In the genomic region with DNA sequence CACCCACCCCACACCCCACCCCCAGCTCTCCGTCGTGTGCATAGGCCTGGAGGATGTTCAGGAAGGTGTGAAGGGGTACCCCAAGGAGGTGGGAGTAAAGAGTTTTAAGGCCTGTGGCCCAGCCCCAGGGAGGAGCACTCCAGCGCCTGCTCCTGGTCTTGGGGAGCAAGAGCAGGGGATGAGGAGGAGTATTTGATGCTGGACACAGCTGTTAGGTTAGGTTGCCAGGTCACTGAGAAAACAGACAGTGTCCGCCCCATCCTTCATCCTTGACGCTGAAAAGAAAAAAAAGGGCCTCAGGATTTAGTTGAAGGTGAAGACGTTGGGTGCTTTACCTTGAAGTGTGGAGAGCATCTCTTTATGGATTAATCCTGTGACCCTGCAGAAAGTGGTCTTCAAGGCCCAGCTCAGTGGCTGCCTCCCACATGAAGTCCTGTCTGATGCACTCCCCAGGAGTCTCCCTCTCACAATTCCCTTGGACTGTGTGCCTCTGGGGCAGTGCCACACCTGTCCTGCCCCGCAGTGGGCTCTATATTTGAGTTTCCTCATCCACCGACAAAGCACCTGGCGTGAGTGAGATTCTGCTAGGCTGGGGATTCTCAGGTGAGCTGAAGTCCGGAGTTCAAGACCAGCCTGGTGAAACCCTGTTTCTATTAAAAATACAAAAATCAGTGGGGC, we compare ENCODE assay signal across 10 cellular contexts.
DNase-seq lines count a peak whose midpoint lies in the region; ATAC-seq and TF ChIP-seq lines count a peak whose summit lies in the region.
"Had no signal": no experiment of that assay in that cellular context is flagged by ENCODE, and none has a peak within 500 bp of the region (broad histone marks: within the 10 kb centered on the region; RNA-seq: fewer than 3 reads in every experiment).

No MANE protein-coding gene starts in this region.

- BruUV-seq in MCF 10A (replicated peaks; lab: Mats Ljungman, UMichigan) = no TSS peak

- H4K20me1 ChIP-seq in KMS-11 (ENCODE audit: insufficient read depth) = no peaks in the 10 kb centered on the region

- no peaks in the 10 kb centered on the region for H3K36me3 ChIP-seq in CD4-positive, CD25-positive, alpha-beta regulatory T cell (ENCODE audit: control insufficient read depth, insufficient read depth, low read length)
- H3K36me3 ChIP-seq in KMS-11 (ENCODE audit: insufficient read depth) (no peaks in the 10 kb centered on the region), colonic mucosa (no peaks in the 10 kb centered on the region)
- H3K36me3 ChIP-seq: transverse colon had no signal

- H3K4me2 ChIP-seq in KMS-11 = peak overlapping the region; percentile 45; the same call in 1 of the 2 replicates

- H3K4me1 ChIP-seq in CD4-positive, CD25-positive, alpha-beta regulatory T cell (ENCODE audit: control insufficient read depth, insufficient read depth, low read length, poor library complexity, severe bottlenecking) = peaks cover 20% of the 10 kb centered on the region
- H3K4me1 ChIP-seq in KMS-11 (ENCODE audit: low read depth, poor library complexity, severe bottlenecking) = peaks cover 42% of the 10 kb centered on the region
- peaks cover 14% of the 10 kb centered on the region for H3K4me1 ChIP-seq in colonic mucosa

- H3K27ac ChIP-seq in CD4-positive, CD25-positive, alpha-beta regulatory T cell (ENCODE audit: insufficient read depth, low read length, poor library complexity, severe bottlenecking) = peak overlapping the region; percentile 71
- H3K27ac ChIP-seq in KMS-11 = peak overlapping the region; percentile 47; the same call in 1 of the 2 replicates
- H3K27ac ChIP-seq in colonic mucosa = no peak overlapping the region

- POLR2A ChIA-PET in MCF 10A (lab: Yijun Ruan, JAX) = interaction anchor here (0.6 to 1.5 kb wide), 8 partner anchors 10 to 346 kb away, joined by 3 to 7 read pairs (median 4); no protein-coding TSS in a partner anchor

- ATAC-seq in CD4-positive, CD25-positive, alpha-beta regulatory T cell (ENCODE audit: low read depth in 2 of 2) = no peak
- ATAC-seq in GM21528 (IDR thresholded peaks at IDR 0.05; ENCODE audit: low FRiP score, unreplicated experiment) = peak; percentile 7

- peaks cover 11% of the 10 kb centered on the region for H3K27me3 Mint-ChIP-seq in CD4-positive, CD25-positive, alpha-beta regulatory T cell
- H3K27me3 Mint-ChIP-seq in osteocyte (ENCODE audit: unreplicated experiment) (peaks cover 12% of the 10 kb centered on the region), MCF 10A (ENCODE audit: insufficient read depth, unreplicated experiment) (peaks cover 14% of the 10 kb centered on the region)

- peaks cover 6 to 41% (median 22%) of the 10 kb centered on the region in 4 donors for H3K4me1 Mint-ChIP-seq in CD4-positive, CD25-positive, alpha-beta regulatory T cell
- peaks cover 4% of the 10 kb centered on the region for H3K4me1 Mint-ChIP-seq in osteocyte (ENCODE audit: unreplicated experiment)
- no peaks in the 10 kb centered on the region for H3K4me1 Mint-ChIP-seq in MCF 10A (ENCODE audit: insufficient read depth, unreplicated experiment)

- H3K27ac Mint-ChIP-seq in CD4-positive, CD25-positive, alpha-beta regulatory T cell = peak overlapping the region; percentile 71 to 92 (median 91)
- H3K27ac Mint-ChIP-seq in osteocyte (ENCODE audit: unreplicated experiment) (no peak overlapping the region), MCF 10A (ENCODE audit: low read depth, unreplicated experiment) (no peak overlapping the region)

- no peaks in the 10 kb centered on the region for H3K36me3 Mint-ChIP-seq in CD4-positive, CD25-positive, alpha-beta regulatory T cell
- H3K36me3 Mint-ChIP-seq in osteocyte (ENCODE audit: unreplicated experiment) = no peaks in the 10 kb centered on the region
- H3K36me3 Mint-ChIP-seq in MCF 10A (ENCODE audit: insufficient read depth, unreplicated experiment) = peaks cover 6% of the 10 kb centered on the region

- H3K4me3 Mint-ChIP-seq in CD4-positive, CD25-positive, alpha-beta regulatory T cell = peak overlapping the region; percentile 9 to 84 (median 55)
- no peak overlapping the region for H3K4me3 Mint-ChIP-seq in osteocyte (ENCODE audit: unreplicated experiment)
- H3K4me3 Mint-ChIP-seq in MCF 10A (ENCODE audit: unreplicated experiment) = no peak overlapping the region

- CTCF ChIA-PET in MCF 10A (lab: Yijun Ruan, JAX) = interaction anchor here (0.6 to 1.1 kb wide), 3 partner anchors 10 to 1799 kb away, joined by 3 read pairs; no protein-coding TSS in a partner anchor

- H3K79me2 ChIP-seq in KMS-11 (ENCODE audit: insufficient read depth, low read depth) = no peaks in the 10 kb centered on the region

- no peak overlapping the region for H3K9ac ChIP-seq in KMS-11
- H3K9ac ChIP-seq in colonic mucosa (ENCODE audit: low read depth in 2 of 2, low read length in 2 of 2) = no peak overlapping the region

- no peaks in the 10 kb centered on the region for H3K27me3 ChIP-seq in CD4-positive, CD25-positive, alpha-beta regulatory T cell (ENCODE audit: control insufficient read depth, insufficient read depth, low read length)
- H3K27me3 ChIP-seq in KMS-11 (ENCODE audit: insufficient read depth, low read depth) = no peaks in the 10 kb centered on the region
- H3K27me3 ChIP-seq in colonic mucosa = no peaks in the 10 kb centered on the region
- H3K27me3 ChIP-seq: transverse colon had no signal

- no peak overlapping the region for H3K4me3 ChIP-seq in CD4-positive, CD25-positive, alpha-beta regulatory T cell (ENCODE audit: low read depth, low read length)
- H3K4me3 ChIP-seq in KMS-11 (IDR thresholded peaks at IDR 0.05; ENCODE audit: insufficient read depth, low read depth, low read length) (no peak overlapping the region), colonic mucosa (no peak overlapping the region)
- H3K4me3 ChIP-seq: transverse colon had no signal

- H2AFZ ChIP-seq in KMS-11 (ENCODE audit: low read depth) = peak overlapping the region; percentile 54; the same call in 1 of the 2 replicates

- no peak for DNase-seq in CD4-positive, CD25-positive, alpha-beta regulatory T cell
- DNase-seq in colonic mucosa (peak; percentile 24), DMS114 treated with DMSO at 0.1 percent for 48 hours (lab: John Stamatoyannopoulos, UW; ENCODE audit: unreplicated experiment) (no peak), osteocyte (ENCODE audit: extremely low spot score, unreplicated experiment) (no peak), cerebellar nuclear complex (lab: John Stamatoyannopoulos, UW) (no peak), MCF 10A (ENCODE audit: unreplicated experiment) (no peak)
- DNase-seq: caudate nucleus had no signal

- intact Hi-C loops in colonic mucosa (cut with DNase I) (no loop called here), MCF 10A (cut with micrococcal nuclease) (no loop called here)

- TF ChIP-seq CTCF in KMS-11 (conservative IDR thresholded peaks at IDR 0.05; ENCODE audit: low read depth, low read length) (no peak), colonic mucosa (IDR thresholded peaks at IDR 0.05) (no peak), osteocyte (IDR thresholded peaks at IDR 0.05) (no peak), MCF 10A (IDR thresholded peaks at IDR 0.05; ENCODE audit: unreplicated experiment) (no peak)

- peaks cover 0 to 2% (median 0%) of the 10 kb centered on the region in 7 donors for H3K9me3 Mint-ChIP-seq in CD4-positive, CD25-positive, alpha-beta regulatory T cell
- H3K9me3 Mint-ChIP-seq in osteocyte (ENCODE audit: unreplicated experiment) = no peaks in the 10 kb centered on the region
- no peaks in the 10 kb centered on the region for H3K9me3 Mint-ChIP-seq in MCF 10A (ENCODE audit: unreplicated experiment)

- no peaks in the 10 kb centered on the region for H3K9me3 ChIP-seq in CD4-positive, CD25-positive, alpha-beta regulatory T cell (ENCODE audit: control insufficient read depth in 2 of 2, low read length in 2 of 2)
- no peaks in the 10 kb centered on the region for H3K9me3 ChIP-seq in colonic mucosa
- H3K9me3 ChIP-seq: transverse colon had no signal

Comparison
In these comparisons a context has a peak if more than half of its experiments do, and no peak if none do; other contexts are left out.
1. H3K27ac Mint-ChIP-seq: peak in CD4-positive, CD25-positive, alpha-beta regulatory T cell (3 of 3); none in osteocyte (single experiment) and MCF 10A (single experiment).
2. H3K4me3 Mint-ChIP-seq: peak in CD4-positive, CD25-positive, alpha-beta regulatory T cell (4 of 4); none in osteocyte (single experiment) and MCF 10A (single experiment).